ENCODE assay signal across 1 cellular context in genomic region chr2:159286709-159287441, GRCh38.
A peak's percentile ranks its signal among the peaks of the same experiment; 100 is the strongest.
TF ChIP-seq lines count a peak whose summit lies in the region.

No MANE protein-coding gene starts in this region.

TF ChIP-seq in HepG2, 621 proteins besides CTCF, POLR2A, EP300 and RAD21 (continued from another document and continues in another):
- TF ChIP-seq MNT (IDR thresholded peaks at IDR 0.05) (no peak), MXI1 (IDR thresholded peaks at IDR 0.05; ENCODE audit: borderline replicate concordance, low read depth, low read length) (peak; percentile 18; the same call in 1 of the 3 replicates), SNAI1 (CRISPR knock-in tag; IDR thresholded peaks at IDR 0.05; ENCODE audit: borderline replicate concordance) (peak; percentile 73; the same call in 1 of the 2 replicates), ZBTB14 (CRISPR knock-in tag; IDR thresholded peaks at IDR 0.05) (no peak), MYNN (CRISPR knock-in tag; IDR thresholded peaks at IDR 0.05; ENCODE audit: low read depth) (no peak; the same call in 1 of the 2 replicates), ZFY (CRISPR knock-in tag; IDR thresholded peaks at IDR 0.05) (peak; percentile 95), ZC3H4 (CRISPR knock-in tag; IDR thresholded peaks at IDR 0.05; ENCODE audit: borderline replicate concordance) (peak; percentile 68; the same call in 1 of the 2 replicates), TOE1 (CRISPR knock-in tag; IDR thresholded peaks at IDR 0.05) (0 out of 2 replicates have a peak, but pooled peaks have one; percentile 4), NFKBIZ (CRISPR knock-in tag; IDR thresholded peaks at IDR 0.05) (no peak), ZNF556 (CRISPR knock-in tag; IDR thresholded peaks at IDR 0.05; ENCODE audit: borderline replicate concordance) (no peak; the same call in 1 of the 2 replicates), ARNT2 (CRISPR knock-in tag; IDR thresholded peaks at IDR 0.05; ENCODE audit: low read depth) (no peak), ZBTB7B (CRISPR knock-in tag; IDR thresholded peaks at IDR 0.05) (no peak; the same call in 1 of the 2 replicates), BCL6 (CRISPR knock-in tag; IDR thresholded peaks at IDR 0.05) (0 out of 2 replicates have a peak, but pooled peaks have one; percentile 11), MYC (CRISPR knock-in tag; IDR thresholded peaks at IDR 0.05; ENCODE audit: borderline replicate concordance) (peak; percentile 30; the same call in 1 of the 2 replicates), HIVEP1 (CRISPR knock-in tag; IDR thresholded peaks at IDR 0.05) (0 out of 2 replicates have a peak, but pooled peaks have one; percentile 48), MTA1 (CRISPR knock-in tag; IDR thresholded peaks at IDR 0.05; ENCODE audit: borderline replicate concordance) (no peak), STAT6 (CRISPR knock-in tag; IDR thresholded peaks at IDR 0.05; ENCODE audit: borderline replicate concordance) (peak; percentile 68; the same call in 1 of the 2 replicates), YEATS2 (CRISPR knock-in tag; IDR thresholded peaks at IDR 0.05; ENCODE audit: borderline replicate concordance) (no peak; the same call in 1 of the 2 replicates), ETV6 (CRISPR knock-in tag; conservative IDR thresholded peaks at IDR 0.05) (0 out of 2 replicates have a peak, but pooled peaks have one; percentile 33), ZNF256 (CRISPR knock-in tag; conservative IDR thresholded peaks at IDR 0.05) (no peak; the same call in 1 of the 2 replicates), SRSF9 (IDR thresholded peaks at IDR 0.05; ENCODE audit: borderline replicate concordance, insufficient read depth, low read depth, low read length, poor library complexity, severe bottlenecking) (no peak), ZNF260 (CRISPR knock-in tag; IDR thresholded peaks at IDR 0.05; ENCODE audit: borderline replicate concordance, low read depth) (no peak), ZNF44 (CRISPR knock-in tag; IDR thresholded peaks at IDR 0.05) (no peak), ZNF432 (CRISPR knock-in tag; IDR thresholded peaks at IDR 0.05; ENCODE audit: borderline replicate concordance) (no peak), KDM3A (CRISPR knock-in tag; IDR thresholded peaks at IDR 0.05; ENCODE audit: low read depth) (0 out of 2 replicates have a peak, but pooled peaks have one; percentile 8), TAF15 (IDR thresholded peaks at IDR 0.05; ENCODE audit: low read depth, low read length, poor library complexity, severe bottlenecking) (no peak), PRMT3 (CRISPR knock-in tag; IDR thresholded peaks at IDR 0.05; ENCODE audit: borderline replicate concordance, low read depth) (no peak), RBM22 (optimal IDR thresholded peaks at IDR 0.05; ENCODE audit: low read length) (no peak), JUND (CRISPR knock-in tag; IDR thresholded peaks at IDR 0.05) (0 out of 2 replicates have a peak, but pooled peaks have one; percentile 21), GPN1 (CRISPR knock-in tag; IDR thresholded peaks at IDR 0.05; ENCODE audit: borderline replicate concordance) (no peak), NFE2L1 (CRISPR knock-in tag; IDR thresholded peaks at IDR 0.05; ENCODE audit: borderline replicate concordance) (0 out of 2 replicates have a peak, but pooled peaks have one; percentile 6), NFIC (IDR thresholded peaks at IDR 0.05; ENCODE audit: low read length) (no peak), FOXP4 (CRISPR knock-in tag; IDR thresholded peaks at IDR 0.05) (no peak), ZFP1 (CRISPR knock-in tag; IDR thresholded peaks at IDR 0.05) (0 out of 2 replicates have a peak, but pooled peaks have one; percentile 22), POGK (CRISPR knock-in tag; conservative IDR thresholded peaks at IDR 0.05) (no peak), ZNF772 (CRISPR knock-in tag; IDR thresholded peaks at IDR 0.05) (no peak), ZC3H13 (CRISPR knock-in tag; IDR thresholded peaks at IDR 0.05) (no peak), HOMEZ (CRISPR knock-in tag; IDR thresholded peaks at IDR 0.05; ENCODE audit: low read depth) (no peak), ZNF512B (CRISPR knock-in tag; IDR thresholded peaks at IDR 0.05; ENCODE audit: borderline replicate concordance) (no peak), HNF4G (IDR thresholded peaks at IDR 0.05; ENCODE audit: borderline replicate concordance, low read depth, low read length) (no peak), HNF4G (CRISPR knock-in tag; IDR thresholded peaks at IDR 0.05; ENCODE audit: borderline replicate concordance, low read depth) (no peak), ZNF747 (CRISPR knock-in tag; IDR thresholded peaks at IDR 0.05; ENCODE audit: borderline replicate concordance) (peak; percentile 75; the same call in 1 of the 2 replicates), ZNF235 (CRISPR knock-in tag; IDR thresholded peaks at IDR 0.05; ENCODE audit: borderline replicate concordance) (no peak), KDM1A (CRISPR knock-in tag; IDR thresholded peaks at IDR 0.05) (no peak), POGZ (CRISPR knock-in tag; IDR thresholded peaks at IDR 0.05) (peak; percentile 55), ZMAT3 (CRISPR knock-in tag; conservative IDR thresholded peaks at IDR 0.05) (peak; percentile 88), PHF8 (CRISPR knock-in tag; IDR thresholded peaks at IDR 0.05) (peak; percentile 91)
